9 cellular contexts compared by ENCODE assay signal in genomic region chr17:30921544-30922196, GRCh38. TPM values are rescaled to one million over a fixed set of nuclear protein-coding genes. Genes with fewer than 3 reads are reported as not detected.
DNase-seq lines count a peak whose midpoint lies in the region; ATAC-seq and TF ChIP-seq lines count a peak whose summit lies in the region.
"Had no signal": no experiment of that assay in that cellular context is flagged by ENCODE, and none has a peak within 500 bp of the region (broad histone marks: within the 10 kb centered on the region; RNA-seq: fewer than 3 reads in every experiment).

Gene ADAP2, plus strand, starts transcription at chr17:30921945. Its CDS starts 70 bp downstream, at chr17:30922015.

- peak within 1 kb of the TSS; percentile 63 for H3K4me3 Mint-ChIP-seq in T-helper 1 cell treated with Interleukin-12 subunit alpha and Interleukin-12 subunit beta and Interleukin-4 antibody, amounts not matched to agents 30 μg/mL and 1 μg/mL, for 36 hours

- H3K27me3 Mint-ChIP-seq in T-helper 1 cell treated with Interleukin-12 subunit alpha and Interleukin-12 subunit beta and Interleukin-4 antibody, amounts not matched to agents 30 μg/mL and 1 μg/mL, for 36 hours (ENCODE audit: low read depth): peaks cover 65% of the 10 kb centered on the region

- peaks cover 2% of the 10 kb centered on the region for H3K4me1 Mint-ChIP-seq in T-helper 1 cell treated with Interleukin-12 subunit alpha and Interleukin-12 subunit beta and Interleukin-4 antibody, amounts not matched to agents 30 μg/mL and 1 μg/mL, for 36 hours (ENCODE audit: low read depth)

- no peaks in the 10 kb centered on the region for H3K9me3 Mint-ChIP-seq in T-helper 1 cell treated with Interleukin-12 subunit alpha and Interleukin-12 subunit beta and Interleukin-4 antibody, amounts not matched to agents 30 μg/mL and 1 μg/mL, for 36 hours

- peaks cover 2% of the 10 kb centered on the region for H3K36me3 Mint-ChIP-seq in T-helper 1 cell treated with Interleukin-12 subunit alpha and Interleukin-12 subunit beta and Interleukin-4 antibody, amounts not matched to agents 30 μg/mL and 1 μg/mL, for 36 hours (ENCODE audit: low read depth)

- H3K4me3 ChIP-seq in choroid plexus epithelial cell (ENCODE audit: low read depth, low read length): peak within 1 kb of the TSS; percentile 39

- peak; percentile 96 for ATAC-seq in left lobe of liver
- peak; percentile 46 for ATAC-seq in stimulated activated naive CD8-positive, alpha-beta T cell treated with anti-CD3 and anti-CD28 coated beads, Interleukin-15, Interleukin-2, amounts not matched to agents 100 U/mL and 50 U/mL, for 24 hours
- ATAC-seq in HG02759 (IDR thresholded peaks at IDR 0.05; ENCODE audit: unreplicated experiment): no peak
- ATAC-seq in HG02610 (IDR thresholded peaks at IDR 0.05; ENCODE audit: unreplicated experiment): no peak

- TF ChIP-seq CTCF in choroid plexus epithelial cell (conservative IDR thresholded peaks at IDR 0.05; ENCODE audit: low read depth, low read length): no peak

- no peak for DNase-seq in T-helper 1 cell
- DNase-seq in NOMO-1 treated with DMSO at 0.1 percent for 48 hours (lab: John Stamatoyannopoulos, UW; ENCODE audit: unreplicated experiment): peak; percentile 61
- no peak for DNase-seq in choroid plexus epithelial cell (ENCODE audit: low read depth)
- DNase-seq in left lobe of liver (ENCODE audit: low spot score): peak; percentile 81
- DNase-seq in stimulated activated naive CD8-positive, alpha-beta T cell treated with anti-CD3 and anti-CD28 coated beads, Interleukin-15, Interleukin-2, amounts not matched to agents 100 U/mL and 50 U/mL, for 24 hours: peak; percentile 14
- DNase-seq: DND-41 had no signal

- H3K27ac Mint-ChIP-seq in T-helper 1 cell treated with Interleukin-12 subunit alpha and Interleukin-12 subunit beta and Interleukin-4 antibody, amounts not matched to agents 30 μg/mL and 1 μg/mL, for 36 hours: no peak within 1 kb of the TSS

RNA-seq across cellular contexts. Expression of gene ADAP2, which starts in this region (rescaled TPM):
- 7.7 TPM for total RNA-seq in left lobe of liver

Comparison
In these comparisons a context has a peak if more than half of its experiments do, and no peak if none do; other contexts are left out.
1. DNase-seq: peak in NOMO-1 treated with DMSO at 0.1 percent for 48 hours (single experiment), left lobe of liver (single experiment) and stimulated activated naive CD8-positive, alpha-beta T cell treated with anti-CD3 and anti-CD28 coated beads, Interleukin-15, Interleukin-2, amounts not matched to agents 100 U/mL and 50 U/mL, for 24 hours (single experiment); none in T-helper 1 cell (0 of 5) and choroid plexus epithelial cell (single experiment).
2. ATAC-seq: peak in left lobe of liver (single experiment) and stimulated activated naive CD8-positive, alpha-beta T cell treated with anti-CD3 and anti-CD28 coated beads, Interleukin-15, Interleukin-2, amounts not matched to agents 100 U/mL and 50 U/mL, for 24 hours (single experiment); none in HG02759 (single experiment) and HG02610 (single experiment).